10 cellular contexts compared by ENCODE assay signal in genomic region chr3:160796813-160797164, GRCh38. TPM values are rescaled to one million over a fixed set of nuclear protein-coding genes. Genes with fewer than 3 reads are reported as not detected.
A peak's percentile ranks its signal among the peaks of the same experiment; 100 is the strongest.
DNase-seq lines count a peak whose midpoint lies in the region; ATAC-seq and TF ChIP-seq lines count a peak whose summit lies in the region.
"Had no signal": no experiment of that assay in that cellular context is flagged by ENCODE, and none has a peak within 500 bp of the region (broad histone marks: within the 10 kb centered on the region; RNA-seq: fewer than 3 reads in every experiment).

No MANE protein-coding gene starts in this region.

- no peaks in the 10 kb centered on the region for H3K9me3 Mint-ChIP-seq in Caco-2 (ENCODE audit: unreplicated experiment)
- H3K9me3 Mint-ChIP-seq: activated T-helper 17 cell treated with anti-CD3 and anti-CD28 coated beads, Interleukin-2, amount 50 U/mL, for 72 hours; effector memory CD8-positive, alpha-beta T cell had no signal

- in situ Hi-C loops in ACHN (cut with HindIII; ENCODE audit: low pct_ligation_motif_present, low pct_unique_long_range_greater_than_20kb, low sequenced_read_pairs) = no loop called here

- H3K56ac ChIP-seq in mesendoderm (ENCODE audit: low read length) = no peak overlapping the region

- H3K36me3 ChIP-seq in Caco-2 (ENCODE audit: control insufficient read depth, insufficient read depth, low read length) (no peaks in the 10 kb centered on the region), mesendoderm (ENCODE audit: control insufficient read depth, insufficient read depth, low read length) (no peaks in the 10 kb centered on the region)

- H3K36me3 Mint-ChIP-seq in Caco-2 (ENCODE audit: insufficient read depth, unreplicated experiment) = no peaks in the 10 kb centered on the region

- H2BK15ac ChIP-seq in mesendoderm (replicated peaks; ENCODE audit: low read depth) = no peak overlapping the region

- CTCF ChIA-PET in Caco-2 (lab: Charles Lee) = interaction anchor here (1.2 kb wide), 1 partner anchor 529 kb away, joined by 3 read pairs; no protein-coding TSS in a partner anchor

- peak overlapping the region; percentile 0 for H3K27ac Mint-ChIP-seq in Caco-2 (ENCODE audit: unreplicated experiment)
- H3K27ac Mint-ChIP-seq: activated T-helper 17 cell treated with anti-CD3 and anti-CD28 coated beads, Interleukin-2, amount 50 U/mL, for 72 hours; effector memory CD8-positive, alpha-beta T cell had no signal

- DNase-seq in Caco-2 = peak; percentile 50 to 63
- peak; percentile 83 for DNase-seq in LNCaP clone FGC (ENCODE audit: low read depth)
- DNase-seq in epithelial cell of esophagus (ENCODE audit: low read depth) = peak; percentile 21
- DNase-seq in mesendoderm = peak; percentile 92
- no peak for DNase-seq in amniotic stem cell (lab: John Stamatoyannopoulos, UW)
- no peak for DNase-seq in ACHN
- DNase-seq: effector memory CD8-positive, alpha-beta T cell had no signal

- H3K18ac ChIP-seq in mesendoderm (ENCODE audit: low read length) = no peak overlapping the region

- intact Hi-C loops in Caco-2 (cut with micrococcal nuclease; ENCODE audit: unreplicated experiment) = loop anchor here (1.0 to 2.0 kb wide), 2 partner anchors 11 to 42 kb away; no protein-coding TSS in a partner anchor

- H3K4me3 ChIP-seq in Caco-2 (ENCODE audit: low read depth, low read length) = no peak overlapping the region
- no peak overlapping the region for H3K4me3 ChIP-seq in LNCaP clone FGC (ENCODE audit: low read depth, low read length)
- H3K4me3 ChIP-seq in epithelial cell of esophagus (ENCODE audit: low read length) = no peak overlapping the region
- H3K4me3 ChIP-seq in mesendoderm (ENCODE audit: low read length) = no peak overlapping the region

- no peak overlapping the region for H3K23ac ChIP-seq in mesendoderm (ENCODE audit: low read length)

- no peaks in the 10 kb centered on the region for H3K79me2 ChIP-seq in mesendoderm (ENCODE audit: control insufficient read depth, insufficient read depth, low read length)

- no peaks in the 10 kb centered on the region for H3K79me1 ChIP-seq in mesendoderm (ENCODE audit: low read length)

- no peak overlapping the region for H4K5ac ChIP-seq in mesendoderm (ENCODE audit: low read length)

- no peaks in the 10 kb centered on the region for H3K9me3 ChIP-seq in Caco-2

- H3K27ac ChIP-seq in mesendoderm (ENCODE audit: low read depth, low read length) = no peak overlapping the region

- no peak overlapping the region for H3K4ac ChIP-seq in mesendoderm (ENCODE audit: low read depth, low read length)

- peaks cover 21% of the 10 kb centered on the region for H3K4me1 Mint-ChIP-seq in Caco-2 (ENCODE audit: low read depth, unreplicated experiment)

- POLR2A ChIA-PET in Caco-2 (lab: Charles Lee) = no interaction called here

- no TSS peak for BruUV-seq in Caco-2 (replicated peaks; lab: Mats Ljungman, UMichigan)

- H3K9ac ChIP-seq in mesendoderm (ENCODE audit: low read length) = no peak overlapping the region

- no peak for TF ChIP-seq CTCF in Caco-2 (IDR thresholded peaks at IDR 0.05; ENCODE audit: insufficient read depth in 1 of 2, low read depth in 1 of 2, low read length in 1 of 2, severe bottlenecking in 1 of 2, unreplicated experiment in 1 of 2)
- TF ChIP-seq CTCF in LNCaP clone FGC (IDR thresholded peaks at IDR 0.05; ENCODE audit: control insufficient read depth, extremely low read depth, insufficient read depth) = no peak
- TF ChIP-seq CTCF in epithelial cell of esophagus (IDR thresholded peaks at IDR 0.05; ENCODE audit: insufficient read depth, low read depth, low read length, missing control alignments) = no peak

- ATAC-seq in GM21717 (IDR thresholded peaks at IDR 0.05; ENCODE audit: unreplicated experiment) = no peak
- ATAC-seq in GM21737 (IDR thresholded peaks at IDR 0.05; ENCODE audit: unreplicated experiment) = no peak
- ATAC-seq: activated T-helper 17 cell treated with anti-CD3 and anti-CD28 coated beads, Interleukin-2, amount 50 U/mL, for 72 hours; effector memory CD8-positive, alpha-beta T cell had no signal

- WGBS in mesendoderm (ENCODE audit: extremely low coverage, insufficient coverage, low lambda C conversion rate) = no CpG with 5 or more reads among the region's 1 CpG

- H3K4me1 ChIP-seq in Caco-2 (peaks cover 16% of the 10 kb centered on the region), mesendoderm (ENCODE audit: control insufficient read depth, low read depth, low read length) (peaks cover 8% of the 10 kb centered on the region)

- H2BK5ac ChIP-seq in mesendoderm (ENCODE audit: low read length) = no peak overlapping the region

- no peak overlapping the region for H3K4me2 ChIP-seq in mesendoderm (ENCODE audit: low read length)

- H3K27me3 ChIP-seq in Caco-2 (replicated peaks; ENCODE audit: control insufficient read depth, insufficient read depth, low read length) = no peaks in the 10 kb centered on the region; the same call in 1 of the 2 replicates
- H3K27me3 ChIP-seq in mesendoderm (ENCODE audit: insufficient read depth, low read length, poor library complexity) = no peaks in the 10 kb centered on the region

- H3K4me3 Mint-ChIP-seq in Caco-2 (ENCODE audit: unreplicated experiment) = no peak overlapping the region
- H3K4me3 Mint-ChIP-seq: activated T-helper 17 cell treated with anti-CD3 and anti-CD28 coated beads, Interleukin-2, amount 50 U/mL, for 72 hours; effector memory CD8-positive, alpha-beta T cell had no signal

- H3K27me3 Mint-ChIP-seq in Caco-2 (ENCODE audit: insufficient read depth, unreplicated experiment) = peaks cover 20% of the 10 kb centered on the region
- H3K27me3 Mint-ChIP-seq: activated T-helper 17 cell treated with anti-CD3 and anti-CD28 coated beads, Interleukin-2, amount 50 U/mL, for 72 hours had no signal

- H2AK5ac ChIP-seq in mesendoderm (ENCODE audit: low read length) = no peak overlapping the region

- H4K8ac ChIP-seq in mesendoderm (ENCODE audit: low read depth, low read length) = no peak overlapping the region

- H2BK120ac ChIP-seq in mesendoderm (ENCODE audit: low read depth, low read length) = no peak overlapping the region

RNA-seq across cellular contexts. Expression of gene PPM1L, which starts 40.8 kb away (rescaled TPM):
- total RNA-seq in Caco-2 (2022) = 2.0 and 2.4 TPM in 2 replicates
- 2.0 TPM for polyA plus RNA-seq in mesendoderm (2013, experiment 1 of 2)
- polyA plus RNA-seq in mesendoderm (2013, experiment 2 of 2) = 2.3 TPM

Comparison
In these comparisons a context has a peak if more than half of its experiments do, and no peak if none do; other contexts are left out.
1. DNase-seq: peak in Caco-2 (2 of 2), LNCaP clone FGC (single experiment), epithelial cell of esophagus (single experiment) and mesendoderm (single experiment); none in amniotic stem cell (single experiment) and ACHN (single experiment).